1 cellular context compared by ENCODE assay signal in the genomic region with DNA sequence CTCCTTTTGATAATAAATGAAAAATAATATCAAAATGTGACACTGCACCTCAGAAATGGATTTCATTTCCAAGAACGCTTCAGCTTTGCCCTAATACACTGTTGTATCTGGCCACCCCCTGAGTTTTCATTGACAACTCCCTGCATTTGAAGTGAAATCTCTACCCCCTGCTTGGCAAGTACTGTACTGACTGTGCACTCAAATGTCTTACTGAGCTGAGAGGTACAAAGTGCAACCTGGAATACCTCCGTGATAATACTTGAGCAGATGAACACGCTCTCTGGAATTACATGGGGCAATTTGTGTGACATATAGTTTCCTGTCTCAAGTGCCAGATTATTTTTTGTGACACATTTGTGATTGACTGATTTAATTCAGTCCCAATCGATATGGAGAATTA.
TF ChIP-seq lines count a peak whose summit lies in the region.

No MANE protein-coding gene starts in this region.

TF ChIP-seq in WTC11, 78 proteins besides CTCF, POLR2A, EP300 and RAD21 (continued from another document):
- TF ChIP-seq, protein P1, sequence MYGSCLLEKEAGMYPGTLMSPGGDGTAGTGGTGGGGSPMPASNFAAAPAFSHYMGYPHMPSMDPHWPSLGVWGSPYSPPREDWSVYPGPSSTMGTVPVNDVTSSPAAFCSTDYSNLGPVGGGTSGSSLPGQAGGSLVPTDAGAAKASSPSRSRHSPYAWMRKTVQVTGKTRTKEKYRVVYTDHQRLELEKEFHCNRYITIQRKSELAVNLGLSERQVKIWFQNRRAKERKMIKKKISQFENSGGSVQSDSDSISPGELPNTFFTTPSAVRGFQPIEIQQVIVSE (CRISPR knock-in tag; IDR thresholded peaks at IDR 0.05; ENCODE audit: borderline replicate concordance), result no peak
- TF ChIP-seq HMGA2 (CRISPR knock-in tag; IDR thresholded peaks at IDR 0.05), result no peak
- no peak for TF ChIP-seq ZNF317 (CRISPR knock-in tag; IDR thresholded peaks at IDR 0.05; ENCODE audit: borderline replicate concordance, low read depth)
- TF ChIP-seq, protein P2, sequence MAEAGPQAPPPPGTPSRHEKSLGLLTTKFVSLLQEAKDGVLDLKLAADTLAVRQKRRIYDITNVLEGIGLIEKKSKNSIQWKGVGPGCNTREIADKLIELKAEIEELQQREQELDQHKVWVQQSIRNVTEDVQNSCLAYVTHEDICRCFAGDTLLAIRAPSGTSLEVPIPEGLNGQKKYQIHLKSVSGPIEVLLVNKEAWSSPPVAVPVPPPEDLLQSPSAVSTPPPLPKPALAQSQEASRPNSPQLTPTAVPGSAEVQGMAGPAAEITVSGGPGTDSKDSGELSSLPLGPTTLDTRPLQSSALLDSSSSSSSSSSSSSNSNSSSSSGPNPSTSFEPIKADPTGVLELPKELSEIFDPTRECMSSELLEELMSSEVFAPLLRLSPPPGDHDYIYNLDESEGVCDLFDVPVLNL (CRISPR knock-in tag; IDR thresholded peaks at IDR 0.05; ENCODE audit: borderline replicate concordance, low read depth), result no peak
- no peak for TF ChIP-seq ATF1 (CRISPR knock-in tag; IDR thresholded peaks at IDR 0.05)
- no peak for TF ChIP-seq JUN (CRISPR knock-in tag; IDR thresholded peaks at IDR 0.05)
- TF ChIP-seq, protein P3, sequence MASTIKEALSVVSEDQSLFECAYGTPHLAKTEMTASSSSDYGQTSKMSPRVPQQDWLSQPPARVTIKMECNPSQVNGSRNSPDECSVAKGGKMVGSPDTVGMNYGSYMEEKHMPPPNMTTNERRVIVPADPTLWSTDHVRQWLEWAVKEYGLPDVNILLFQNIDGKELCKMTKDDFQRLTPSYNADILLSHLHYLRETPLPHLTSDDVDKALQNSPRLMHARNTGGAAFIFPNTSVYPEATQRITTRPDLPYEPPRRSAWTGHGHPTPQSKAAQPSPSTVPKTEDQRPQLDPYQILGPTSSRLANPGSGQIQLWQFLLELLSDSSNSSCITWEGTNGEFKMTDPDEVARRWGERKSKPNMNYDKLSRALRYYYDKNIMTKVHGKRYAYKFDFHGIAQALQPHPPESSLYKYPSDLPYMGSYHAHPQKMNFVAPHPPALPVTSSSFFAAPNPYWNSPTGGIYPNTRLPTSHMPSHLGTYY (CRISPR knock-in tag; IDR thresholded peaks at IDR 0.05), result no peak
- TF ChIP-seq ZNF232 (CRISPR knock-in tag; IDR thresholded peaks at IDR 0.05), result no peak
- TF ChIP-seq, protein P4, sequence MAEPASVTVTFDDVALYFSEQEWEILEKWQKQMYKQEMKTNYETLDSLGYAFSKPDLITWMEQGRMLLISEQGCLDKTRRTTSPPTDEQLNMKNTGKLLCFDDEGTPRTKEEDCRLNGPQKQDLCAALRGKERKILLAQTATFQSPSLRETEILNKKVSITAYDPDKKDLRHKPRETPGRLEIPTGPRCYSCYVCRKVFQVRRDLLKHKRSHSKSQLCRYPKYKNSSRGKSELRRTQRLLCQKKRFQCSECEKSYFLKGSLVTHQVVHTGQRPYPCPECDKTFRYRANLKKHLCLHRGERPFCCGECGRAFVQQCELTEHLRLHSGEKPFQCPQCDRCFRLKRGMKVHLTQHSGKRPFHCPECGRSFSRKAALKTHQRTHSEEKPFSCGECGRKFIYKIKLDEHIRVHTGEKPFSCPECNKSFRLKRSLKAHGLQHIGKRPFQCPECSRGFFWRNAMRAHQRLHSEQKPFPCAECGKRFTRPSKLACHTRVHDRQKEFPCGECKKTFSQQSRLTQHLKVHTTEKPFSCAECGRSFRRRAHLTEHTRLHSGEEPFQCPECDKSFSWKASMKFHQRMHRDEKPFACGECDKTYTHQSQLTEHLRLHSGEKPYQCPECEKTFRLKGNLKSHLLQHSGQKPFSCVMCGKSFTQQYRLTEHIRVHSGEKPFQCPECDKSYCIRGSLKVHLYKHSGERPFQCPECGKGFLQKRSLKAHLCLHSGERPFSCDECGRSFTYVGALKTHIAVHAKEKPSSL (CRISPR knock-in tag; conservative IDR thresholded peaks at IDR 0.05), result no peak
- no peak for TF ChIP-seq NR1H2 (CRISPR knock-in tag; IDR thresholded peaks at IDR 0.05)
- TF ChIP-seq TEAD1 (CRISPR knock-in tag; IDR thresholded peaks at IDR 0.05), result no peak
